ENCODE assay signal across 8 cellular contexts in genomic region chr1:213874789-213875188, GRCh38.
"Had no signal": no experiment of that assay in that cellular context is flagged by ENCODE, and none has a peak within 500 bp of the region (broad histone marks: within the 10 kb centered on the region; RNA-seq: fewer than 3 reads in every experiment).

No MANE protein-coding gene starts in this region.

- H3K4me3 ChIP-seq: GM23248, GM23338, HAP-1 had no signal

- H3K9me3 ChIP-seq: HAP-1 had no signal

- DNase-seq: GM23248, GOT3, H7, H9, HFFc6 had no signal

- H3K27ac ChIP-seq: GM23248 had no signal

- H3K9ac ChIP-seq: GM23248 had no signal

- H3K4me3 Mint-ChIP-seq: GM23338, H9, HFFc6 had no signal

- ATAC-seq: GM23338, HCT116 had no signal

- H3K4me1 ChIP-seq: HAP-1 had no signal

- H3K27ac Mint-ChIP-seq: GM23338, H9, HFFc6 had no signal

- H3K9me3 Mint-ChIP-seq: GM23338, H9 had no signal

- H3K36me3 ChIP-seq: HAP-1 had no signal
